Comparison of ENCODE assay signal across 13 cellular contexts in genomic region chr2:241412144-241412543, GRCh38. TPM values are rescaled to one million over a fixed set of nuclear protein-coding genes. Genes with fewer than 3 reads are reported as not detected.
A peak's percentile ranks its signal among the peaks of the same experiment; 100 is the strongest.
DNase-seq lines count a peak whose midpoint lies in the region; ATAC-seq and TF ChIP-seq lines count a peak whose summit lies in the region.
"Had no signal": no experiment of that assay in that cellular context is flagged by ENCODE, and none has a peak within 500 bp of the region (broad histone marks: within the 10 kb centered on the region; RNA-seq: fewer than 3 reads in every experiment).

No MANE protein-coding gene starts in this region.

- no peaks in the 10 kb centered on the region for H3K27me3 ChIP-seq in skeletal muscle satellite cell (ENCODE audit: control insufficient read depth, insufficient read depth, low read length)
- H3K27me3 ChIP-seq: BLaER1 treated with 17β-estradiol and CSF1 and Interleukin-3, amounts not matched to agents 10 nM and 100 nM had no signal

- no peak overlapping the region for H3K9ac ChIP-seq in skeletal muscle satellite cell (ENCODE audit: low read depth, low read length)
- H3K9ac ChIP-seq: BLaER1 treated with 17β-estradiol and CSF1 and Interleukin-3, amounts not matched to agents 10 nM and 100 nM; KMS-11 had no signal

- intact Hi-C loops in activated CD4-positive, alpha-beta T cell treated with anti-CD3 and anti-CD28 coated beads for 36 hours (cut with DNase I, micrococcal nuclease): no loop called here
- intact Hi-C loops in activated CD4-positive, alpha-beta T cell treated with anti-CD3 and anti-CD28 coated beads, Interleukin-2, amount 10 ng/mL, durations not matched to agents 24 days and 14 days (cut with micrococcal nuclease): no loop called here

- no peak for TF ChIP-seq POLR2A in GM18505 (IDR thresholded peaks at IDR 0.05; ENCODE audit: borderline replicate concordance, extremely low read depth, insufficient read depth, insufficient read length)

- H3K9me3 ChIP-seq in skeletal muscle satellite cell (replicated peaks; ENCODE audit: low read length): no peaks in the 10 kb centered on the region
- H3K9me3 ChIP-seq: BLaER1 treated with 17β-estradiol and CSF1 and Interleukin-3, amounts not matched to agents 10 nM and 100 nM had no signal

- CTCF ChIA-PET in activated CD4-positive, alpha-beta T cell treated with anti-CD3 and anti-CD28 coated beads for 36 hours (lab: Charles Lee): no interaction called here

- H3K36me3 Mint-ChIP-seq in activated CD4-positive, alpha-beta T cell treated with anti-CD3 and anti-CD28 coated beads for 36 hours (ENCODE audit: low read depth): peaks cover 31% of the 10 kb centered on the region
- peaks cover 16% of the 10 kb centered on the region for H3K36me3 Mint-ChIP-seq in activated CD4-positive, alpha-beta T cell treated with anti-CD3 and anti-CD28 coated beads, Interleukin-2, amount 10 ng/mL, durations not matched to agents 24 days and 14 days (ENCODE audit: low read depth)

- H3K27ac Mint-ChIP-seq in activated CD4-positive, alpha-beta T cell treated with anti-CD3 and anti-CD28 coated beads for 36 hours: no peak overlapping the region
- no peak overlapping the region for H3K27ac Mint-ChIP-seq in activated CD4-positive, alpha-beta T cell treated with anti-CD3 and anti-CD28 coated beads, Interleukin-2, amount 10 ng/mL, durations not matched to agents 24 days and 14 days
- H3K27ac Mint-ChIP-seq: dendritic cell treated with granulocyte-macrophage colony-stimulating factor and Interleukin-4, amounts not matched to agents 40 ng/mL and 50 ng/mL, for 4 days had no signal

- ATAC-seq in activated CD4-positive, alpha-beta T cell treated with anti-CD3 and anti-CD28 coated beads for 36 hours: peak; percentile 36
- no peak for ATAC-seq in GM18505 (IDR thresholded peaks at IDR 0.05; ENCODE audit: unreplicated experiment)
- no peak for ATAC-seq in GM21360 (IDR thresholded peaks at IDR 0.05; ENCODE audit: unreplicated experiment)

- peak; percentile 22 for DNase-seq in activated CD4-positive, alpha-beta T cell treated with anti-CD3 and anti-CD28 coated beads for 36 hours
- no peak for DNase-seq in activated CD4-positive, alpha-beta T cell treated with anti-CD3 and anti-CD28 coated beads, Interleukin-2, amount 10 ng/mL, durations not matched to agents 24 days and 14 days
- DNase-seq in NCI-H2196 treated with DMSO at 0.1 percent for 48 hours (lab: John Stamatoyannopoulos, UW; ENCODE audit: unreplicated experiment) (peak; percentile 24), dedifferentiated amniotic fluid mesenchymal stem cell (ENCODE audit: extremely low spot score) (peak; percentile 44)
- DNase-seq in stimulated activated naive CD4-positive, alpha-beta T cell (lab: John Stamatoyannopoulos, UW): no peak
- DNase-seq: retina, Right ventricle myocardium superior had no signal

- H3K4me2 ChIP-seq in skeletal muscle satellite cell (ENCODE audit: low read length): peak overlapping the region; percentile 7
- H3K4me2 ChIP-seq: BLaER1 treated with 17β-estradiol and CSF1 and Interleukin-3, amounts not matched to agents 10 nM and 100 nM; KMS-11 had no signal

- H3K4me3 Mint-ChIP-seq in activated CD4-positive, alpha-beta T cell treated with anti-CD3 and anti-CD28 coated beads for 36 hours: no peak overlapping the region
- no peak overlapping the region for H3K4me3 Mint-ChIP-seq in activated CD4-positive, alpha-beta T cell treated with anti-CD3 and anti-CD28 coated beads, Interleukin-2, amount 10 ng/mL, durations not matched to agents 24 days and 14 days
- H3K4me3 Mint-ChIP-seq: dendritic cell treated with granulocyte-macrophage colony-stimulating factor and Interleukin-4, amounts not matched to agents 40 ng/mL and 50 ng/mL, for 4 days had no signal

- no peaks in the 10 kb centered on the region for H3K9me3 Mint-ChIP-seq in activated CD4-positive, alpha-beta T cell treated with anti-CD3 and anti-CD28 coated beads for 36 hours (ENCODE audit: low read depth)
- no peaks in the 10 kb centered on the region for H3K9me3 Mint-ChIP-seq in activated CD4-positive, alpha-beta T cell treated with anti-CD3 and anti-CD28 coated beads, Interleukin-2, amount 10 ng/mL, durations not matched to agents 24 days and 14 days
- H3K9me3 Mint-ChIP-seq: dendritic cell treated with granulocyte-macrophage colony-stimulating factor and Interleukin-4, amounts not matched to agents 40 ng/mL and 50 ng/mL, for 4 days had no signal

- no peak overlapping the region for H3K4me3 ChIP-seq in skeletal muscle satellite cell (ENCODE audit: low read length)
- H3K4me3 ChIP-seq: BLaER1 treated with 17β-estradiol and CSF1 and Interleukin-3, amounts not matched to agents 10 nM and 100 nM had no signal

- H3K4me1 ChIP-seq in skeletal muscle satellite cell (ENCODE audit: control insufficient read depth, insufficient read depth, low read length): peaks cover 13% of the 10 kb centered on the region
- H3K4me1 ChIP-seq: BLaER1 treated with 17β-estradiol and CSF1 and Interleukin-3, amounts not matched to agents 10 nM and 100 nM had no signal

- H3K27me3 Mint-ChIP-seq in activated CD4-positive, alpha-beta T cell treated with anti-CD3 and anti-CD28 coated beads for 36 hours: no peaks in the 10 kb centered on the region
- no peaks in the 10 kb centered on the region for H3K27me3 Mint-ChIP-seq in activated CD4-positive, alpha-beta T cell treated with anti-CD3 and anti-CD28 coated beads, Interleukin-2, amount 10 ng/mL, durations not matched to agents 24 days and 14 days

- POLR2A ChIA-PET in activated CD4-positive, alpha-beta T cell treated with anti-CD3 and anti-CD28 coated beads for 36 hours (lab: Charles Lee): no interaction called here

- H3K36me3 ChIP-seq in skeletal muscle satellite cell (ENCODE audit: insufficient read depth, low read length): peaks cover 52% of the 10 kb centered on the region

- H3K4me1 Mint-ChIP-seq in activated CD4-positive, alpha-beta T cell treated with anti-CD3 and anti-CD28 coated beads for 36 hours: peaks cover 5% of the 10 kb centered on the region
- peaks cover 2% of the 10 kb centered on the region for H3K4me1 Mint-ChIP-seq in activated CD4-positive, alpha-beta T cell treated with anti-CD3 and anti-CD28 coated beads, Interleukin-2, amount 10 ng/mL, durations not matched to agents 24 days and 14 days

RNA-seq across cellular contexts. Expression of gene FARP2, which starts 56.1 kb away (rescaled TPM):
- total RNA-seq in activated CD4-positive, alpha-beta T cell treated with anti-CD3 and anti-CD28 coated beads for 36 hours: 10 to 100 TPM; 29.0 to 30.7 TPM
- 36.5 and 43.1 TPM in 2 replicates for total RNA-seq in activated CD4-positive, alpha-beta T cell treated with anti-CD3 and anti-CD28 coated beads, Interleukin-2, amount 10 ng/mL, durations not matched to agents 24 days and 14 days
- 35.4 and 40.6 TPM in 2 replicates for total RNA-seq in skeletal muscle satellite cell (2012; rRNA removed)

Comparison
In these comparisons a context has a peak if more than half of its experiments do, and no peak if none do; other contexts are left out.
1. DNase-seq: peak in activated CD4-positive, alpha-beta T cell treated with anti-CD3 and anti-CD28 coated beads for 36 hours (single experiment), NCI-H2196 treated with DMSO at 0.1 percent for 48 hours (single experiment) and dedifferentiated amniotic fluid mesenchymal stem cell (single experiment); none in activated CD4-positive, alpha-beta T cell treated with anti-CD3 and anti-CD28 coated beads, Interleukin-2, amount 10 ng/mL, durations not matched to agents 24 days and 14 days (single experiment) and stimulated activated naive CD4-positive, alpha-beta T cell (0 of 6).